8 cellular contexts compared by ENCODE assay signal in genomic region chr2:38076710-38077430, GRCh38. TPM values are rescaled to one million over a fixed set of nuclear protein-coding genes. Genes with fewer than 3 reads are reported as not detected.
DNase-seq lines count a peak whose midpoint lies in the region; ATAC-seq and TF ChIP-seq lines count a peak whose summit lies in the region.

No MANE protein-coding gene starts in this region.

- in situ Hi-C loops in transverse colon (cut with MboI; ENCODE audit: low pct_ligation_motif_present in 1 of 4, low pct_unique_long_range_greater_than_20kb in 1 of 4, low sequenced_read_pairs in 3 of 4) = no loop called here

- H3K27ac Mint-ChIP-seq in activated CD8-positive, alpha-beta T cell treated with anti-CD3 and anti-CD28 coated beads for 36 hours = peak overlapping the region; percentile 78

- POLR2A ChIA-PET in activated CD8-positive, alpha-beta T cell treated with anti-CD3 and anti-CD28 coated beads for 36 hours (lab: Charles Lee) = interaction anchor here (0.6 to 1.8 kb wide), 8 partner anchors 11 to 486 kb away, joined by 3 to 6 read pairs (median 3); no protein-coding TSS in a partner anchor

- WGBS in transverse colon (ENCODE audit: low coverage in 1 of 2), 2 donors = 0% methylated on average over 45 of the region's 76 CpGs; no CpG with 5 or more reads in 1 of the 2 donors

- H3K36me3 ChIP-seq in neural cell (ENCODE audit: insufficient read depth, low read length) (no peaks in the 10 kb centered on the region), transverse colon (no peaks in the 10 kb centered on the region)

- H3K4me2 ChIP-seq in neural cell (ENCODE audit: low read length) = peak overlapping the region; percentile 70

- H3K36me3 Mint-ChIP-seq in activated CD8-positive, alpha-beta T cell treated with anti-CD3 and anti-CD28 coated beads for 36 hours (ENCODE audit: low read depth) = peaks cover 3% of the 10 kb centered on the region

- H3K27me3 Mint-ChIP-seq in activated CD8-positive, alpha-beta T cell treated with anti-CD3 and anti-CD28 coated beads for 36 hours = peaks cover 55% of the 10 kb centered on the region

- TF ChIP-seq CTCF in activated CD8-positive, alpha-beta T cell treated with anti-CD3 and anti-CD28 coated beads for 36 hours (IDR thresholded peaks at IDR 0.05) = peak; percentile 38
- TF ChIP-seq CTCF in fibroblast of the aortic adventitia (IDR thresholded peaks at IDR 0.05; ENCODE audit: insufficient read depth, low read length) (peak; percentile 55), neural cell (IDR thresholded peaks at IDR 0.05; ENCODE audit: poor library complexity, severe bottlenecking) (peak; percentile 42), transverse colon (IDR thresholded peaks at IDR 0.05) (peak in 4 of 5 experiments; percentile 4 to 29 (median 20))

- no peaks in the 10 kb centered on the region for H3F3A ChIP-seq in neural cell (ENCODE audit: insufficient read depth, low read length, poor library complexity, severe bottlenecking)

- H3K4me1 ChIP-seq in transverse colon = peaks cover 0 to 41% (median 27%) of the 10 kb centered on the region in 4 donors

- H3K79me2 ChIP-seq in neural cell (replicated peaks; ENCODE audit: insufficient read depth, low read length) = no peaks in the 10 kb centered on the region

- peak; percentile 53 to 60 for DNase-seq in NCI-H2081 (lab: John Stamatoyannopoulos, UW)
- DNase-seq in NCI-H2081 treated with DMSO at 0.1 percent for 48 hours (lab: John Stamatoyannopoulos, UW) = no peak
- peak; percentile 56 for DNase-seq in NCI-H2171 (lab: John Stamatoyannopoulos, UW)
- peak; percentile 86 for DNase-seq in activated CD8-positive, alpha-beta T cell treated with anti-CD3 and anti-CD28 coated beads for 36 hours
- DNase-seq in fibroblast of the aortic adventitia (ENCODE audit: low read depth) = peak; percentile 98
- DNase-seq in transverse colon = peak; percentile 63

- H3K9me3 ChIP-seq in neural cell (ENCODE audit: low read length) (peaks cover 2% of the 10 kb centered on the region), transverse colon (no peaks in the 10 kb centered on the region)

- no peak overlapping the region for H2AFZ ChIP-seq in neural cell (ENCODE audit: low read depth, low read length)

- H3K4me3 Mint-ChIP-seq in activated CD8-positive, alpha-beta T cell treated with anti-CD3 and anti-CD28 coated beads for 36 hours = peak overlapping the region; percentile 74

- H3K27me3 ChIP-seq in neural cell (ENCODE audit: insufficient read depth, low read depth, low read length) (peaks cover 63% of the 10 kb centered on the region), transverse colon (peaks cover 60% of the 10 kb centered on the region)

- no peak for TF ChIP-seq RAD21 in neural cell (conservative IDR thresholded peaks at IDR 0.05)

- TF ChIP-seq POLR2A in transverse colon (IDR thresholded peaks at IDR 0.05) = no peak

- peaks cover 21% of the 10 kb centered on the region for H3K4me1 Mint-ChIP-seq in activated CD8-positive, alpha-beta T cell treated with anti-CD3 and anti-CD28 coated beads for 36 hours (ENCODE audit: low read depth)

- H4K20me1 ChIP-seq in neural cell (ENCODE audit: insufficient read depth) = no peaks in the 10 kb centered on the region

- H3K27ac ChIP-seq in neural cell (ENCODE audit: low read length) (no peak overlapping the region), transverse colon (peak overlapping the region; percentile 71 to 82 (median 78))

- intact Hi-C loops in activated CD8-positive, alpha-beta T cell treated with anti-CD3 and anti-CD28 coated beads for 36 hours (cut with micrococcal nuclease) = no loop called here
- intact Hi-C loops in transverse colon (cut with DNase I; ENCODE audit: low total_unique reads) = loop anchor here (10.0 kb wide), 1 partner anchor 198 kb away; no protein-coding TSS in a partner anchor

- H3K9ac ChIP-seq in neural cell (ENCODE audit: low read length) = peak overlapping the region; percentile 29

- ATAC-seq in HG02642 (IDR thresholded peaks at IDR 0.05; ENCODE audit: poor library complexity, unreplicated experiment) = peak; percentile 62
- peak; percentile 80 for ATAC-seq in activated CD8-positive, alpha-beta T cell treated with anti-CD3 and anti-CD28 coated beads for 36 hours

- H3K9me3 Mint-ChIP-seq in activated CD8-positive, alpha-beta T cell treated with anti-CD3 and anti-CD28 coated beads for 36 hours = no peaks in the 10 kb centered on the region

- H3K4me3 ChIP-seq in fibroblast of the aortic adventitia (ENCODE audit: low read depth, low read length) (peak overlapping the region; percentile 70), neural cell (ENCODE audit: low read length) (peak overlapping the region; percentile 75), transverse colon (peak overlapping the region; percentile 43 to 66 (median 46))

- no peaks in the 10 kb centered on the region for H3K9me2 ChIP-seq in neural cell (ENCODE audit: insufficient read depth, low read length)

- CTCF ChIA-PET in activated CD8-positive, alpha-beta T cell treated with anti-CD3 and anti-CD28 coated beads for 36 hours (lab: Charles Lee) = interaction anchor here (0.7 to 1.9 kb wide), 20 partner anchors 21 to 656 kb away, joined by 3 to 10 read pairs (median 4); no protein-coding TSS in a partner anchor

- TF ChIP-seq EP300 in neural cell (conservative IDR thresholded peaks at IDR 0.05; ENCODE audit: poor library complexity, severe bottlenecking) (no peak), transverse colon (IDR thresholded peaks at IDR 0.05; ENCODE audit: low read depth) (peak; percentile 17)

TF ChIP-seq in neural cell, 6 proteins besides CTCF, POLR2A, EP300 and RAD21:
- TF ChIP-seq TAF1 (IDR thresholded peaks at IDR 0.05; ENCODE audit: low read depth) = no peak
- no peak for TF ChIP-seq SMC3 (conservative IDR thresholded peaks at IDR 0.05; ENCODE audit: poor library complexity)
- no peak for TF ChIP-seq MXI1 (conservative IDR thresholded peaks at IDR 0.05; ENCODE audit: poor library complexity, severe bottlenecking)
- TF ChIP-seq, protein P1, sequence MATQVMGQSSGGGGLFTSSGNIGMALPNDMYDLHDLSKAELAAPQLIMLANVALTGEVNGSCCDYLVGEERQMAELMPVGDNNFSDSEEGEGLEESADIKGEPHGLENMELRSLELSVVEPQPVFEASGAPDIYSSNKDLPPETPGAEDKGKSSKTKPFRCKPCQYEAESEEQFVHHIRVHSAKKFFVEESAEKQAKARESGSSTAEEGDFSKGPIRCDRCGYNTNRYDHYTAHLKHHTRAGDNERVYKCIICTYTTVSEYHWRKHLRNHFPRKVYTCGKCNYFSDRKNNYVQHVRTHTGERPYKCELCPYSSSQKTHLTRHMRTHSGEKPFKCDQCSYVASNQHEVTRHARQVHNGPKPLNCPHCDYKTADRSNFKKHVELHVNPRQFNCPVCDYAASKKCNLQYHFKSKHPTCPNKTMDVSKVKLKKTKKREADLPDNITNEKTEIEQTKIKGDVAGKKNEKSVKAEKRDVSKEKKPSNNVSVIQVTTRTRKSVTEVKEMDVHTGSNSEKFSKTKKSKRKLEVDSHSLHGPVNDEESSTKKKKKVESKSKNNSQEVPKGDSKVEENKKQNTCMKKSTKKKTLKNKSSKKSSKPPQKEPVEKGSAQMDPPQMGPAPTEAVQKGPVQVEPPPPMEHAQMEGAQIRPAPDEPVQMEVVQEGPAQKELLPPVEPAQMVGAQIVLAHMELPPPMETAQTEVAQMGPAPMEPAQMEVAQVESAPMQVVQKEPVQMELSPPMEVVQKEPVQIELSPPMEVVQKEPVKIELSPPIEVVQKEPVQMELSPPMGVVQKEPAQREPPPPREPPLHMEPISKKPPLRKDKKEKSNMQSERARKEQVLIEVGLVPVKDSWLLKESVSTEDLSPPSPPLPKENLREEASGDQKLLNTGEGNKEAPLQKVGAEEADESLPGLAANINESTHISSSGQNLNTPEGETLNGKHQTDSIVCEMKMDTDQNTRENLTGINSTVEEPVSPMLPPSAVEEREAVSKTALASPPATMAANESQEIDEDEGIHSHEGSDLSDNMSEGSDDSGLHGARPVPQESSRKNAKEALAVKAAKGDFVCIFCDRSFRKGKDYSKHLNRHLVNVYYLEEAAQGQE (IDR thresholded peaks at IDR 0.05; ENCODE audit: borderline replicate concordance) = no peak
- no peak for TF ChIP-seq EZH2 (IDR thresholded peaks at IDR 0.05; ENCODE audit: borderline replicate concordance, insufficient read depth, low read length, poor library complexity, severe bottlenecking)
- TF ChIP-seq POLR2AphosphoS5 (IDR thresholded peaks at IDR 0.05) = no peak

RNA-seq across cellular contexts. Expression of gene CYP1B1, which starts 0.9 kb away (rescaled TPM):
- 1 to 10 TPM; 2.2 to 3.6 TPM for total RNA-seq in activated CD8-positive, alpha-beta T cell treated with anti-CD3 and anti-CD28 coated beads for 36 hours
- total RNA-seq in fibroblast of the aortic adventitia (ENCODE audit: low replicate concordance) (146 and 199 TPM in 2 replicates), transverse colon (1 to 10 TPM; 2.0 to 9.6 (median 5.5) TPM)
- polyA plus RNA-seq in neural cell = not detected in 2 replicates
- polyA minus RNA-seq in neural cell = 0.24 TPM in 1 of 2 replicates, not detected in the other

Comparison
In these comparisons a context has a peak if more than half of its experiments do, and no peak if none do; other contexts are left out.
1. RNA of gene CYP1B1, which starts 0.9 kb away (total RNA-seq): 146 to 199 TPM in fibroblast of the aortic adventitia; 2.0 to 9.6 TPM in transverse colon and 2.2 to 3.6 TPM in activated CD8-positive, alpha-beta T cell treated with anti-CD3 and anti-CD28 coated beads for 36 hours; every median in the first group is over 10 times any median in the second.
2. Peak in every context shown above with its lines, with median percentiles within 50 percentile points of each other: CTCF ChIP-seq and H3K4me3 ChIP-seq.